ENCODE assay signal across 10 cellular contexts in the genomic region with DNA sequence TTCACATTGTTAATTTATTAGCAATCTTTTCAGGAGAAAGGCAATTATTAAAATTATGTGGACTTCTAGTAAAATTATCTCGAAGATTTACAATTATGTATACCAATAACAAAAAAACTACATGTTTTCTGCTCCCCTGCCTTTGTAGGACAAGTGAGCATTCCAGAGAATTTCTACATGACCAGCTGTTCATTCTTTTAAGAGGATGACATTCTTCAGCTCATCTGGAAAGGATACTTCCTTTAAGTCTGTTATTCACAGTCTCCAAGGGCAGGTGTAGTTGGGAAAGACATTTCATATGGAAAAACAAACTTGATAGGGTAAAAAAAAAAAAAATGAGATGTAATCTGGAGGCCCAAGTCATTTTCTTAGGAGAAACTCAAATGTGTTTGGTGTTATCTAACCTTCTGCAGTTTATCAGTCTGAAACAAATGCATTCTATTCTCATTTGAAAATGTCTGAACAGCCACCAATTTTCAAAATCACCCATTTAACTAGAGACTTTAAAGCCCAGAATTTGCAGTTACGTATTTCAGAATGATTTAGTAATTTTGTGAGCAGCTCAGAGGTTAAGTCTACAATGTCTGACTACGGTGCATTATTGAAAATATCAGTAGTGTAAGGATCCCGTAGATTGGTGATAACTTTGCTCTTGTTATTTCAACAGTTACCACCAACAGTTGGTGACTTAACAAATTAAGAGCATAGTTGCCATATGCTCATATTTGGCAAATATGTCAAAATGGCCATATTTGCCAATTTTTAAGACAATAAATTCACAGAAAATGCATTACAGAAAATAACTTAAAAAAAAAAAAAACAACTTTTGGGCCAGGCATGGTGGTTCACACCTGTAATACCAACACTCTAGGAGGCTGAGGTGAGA. TPM values are rescaled to one million over a fixed set of nuclear protein-coding genes. Genes with fewer than 3 reads are reported as not detected.
DNase-seq lines count a peak whose midpoint lies in the region; ATAC-seq and TF ChIP-seq lines count a peak whose summit lies in the region.
"Had no signal": no experiment of that assay in that cellular context is flagged by ENCODE, and none has a peak within 500 bp of the region (broad histone marks: within the 10 kb centered on the region; RNA-seq: fewer than 3 reads in every experiment).

No MANE protein-coding gene starts in this region.

- CTCF ChIA-PET in A673 (lab: Charles Lee) = interaction anchor here (0.6 to 0.7 kb wide), 2 partner anchors 508 to 524 kb away, joined by 3 to 8 read pairs; no protein-coding TSS in a partner anchor

- no TSS peak for BruUV-seq in A673 (replicated peaks; lab: Mats Ljungman, UMichigan)

- H3K36me3 ChIP-seq in H7 (replicated peaks; ENCODE audit: control insufficient read depth, insufficient read depth, low read length) = no peaks in the 10 kb centered on the region
- H3K36me3 ChIP-seq in gastrocnemius medialis = no peaks in the 10 kb centered on the region
- no peaks in the 10 kb centered on the region for H3K36me3 ChIP-seq in A673 (ENCODE audit: insufficient read depth, low read length, poor library complexity, severe bottlenecking)

- H3K9me3 ChIP-seq in T-helper 17 cell (ENCODE audit: control insufficient read depth, low read length, poor library complexity, severe bottlenecking) (no peaks in the 10 kb centered on the region), gastrocnemius medialis (no peaks in the 10 kb centered on the region), A673 (ENCODE audit: low read depth, low read length, poor library complexity, severe bottlenecking) (no peaks in the 10 kb centered on the region)

- ATAC-seq in T-helper 17 cell (no peak), gastrocnemius medialis (no peak), GM21367 (IDR thresholded peaks at IDR 0.05; ENCODE audit: unreplicated experiment) (no peak), HG02763 (IDR thresholded peaks at IDR 0.05; ENCODE audit: unreplicated experiment) (no peak)

- no peaks in the 10 kb centered on the region for H3K27me3 Mint-ChIP-seq in T-helper 17 cell

- in situ Hi-C loops in gastrocnemius medialis (cut with MboI; ENCODE audit: low sequenced_read_pairs in 4 of 4) = loop anchor here in 3 of 4 donors (10.0 to 25.0 kb wide), 3 partner anchors 496 to 646 kb away; a partner anchor contains a TSS

- peak overlapping the region; percentile 98 for H3K27ac Mint-ChIP-seq in T-helper 17 cell

- POLR2A ChIA-PET in A673 (lab: Charles Lee; ENCODE audit: low non-redundant PET) = no interaction called here

- intact Hi-C loops in gastrocnemius medialis (cut with DNase I; ENCODE audit: low total_unique reads) (loop anchor here (5.0 to 10.0 kb wide), 6 partner anchors 49 to 531 kb away; a partner anchor contains a TSS), A673 (cut with micrococcal nuclease; ENCODE audit: unreplicated experiment) (loop anchor here (5.0 to 10.0 kb wide), 4 partner anchors 86 to 699 kb away; a partner anchor contains a TSS)

- H3K27ac ChIP-seq in gastrocnemius medialis = peak overlapping the region; percentile 86 to 95 (median 92)
- H3K27ac ChIP-seq in A673 (ENCODE audit: low read depth, low read length, poor library complexity, severe bottlenecking) = no peak overlapping the region

- peak overlapping the region; percentile 94 for H3K4me3 Mint-ChIP-seq in T-helper 17 cell

- peaks cover 2% of the 10 kb centered on the region; the same call in 1 of the 2 replicates for H3K27me3 ChIP-seq in H7 (ENCODE audit: control insufficient read depth, insufficient read depth, low read length)
- H3K27me3 ChIP-seq in gastrocnemius medialis = peaks cover 0 to 24% (median 17%) of the 10 kb centered on the region in 3 donors
- H3K27me3 ChIP-seq in A673 (replicated peaks; ENCODE audit: insufficient read depth, low read depth, low read length, poor library complexity) = no peaks in the 10 kb centered on the region

- TF ChIP-seq CTCF in foreskin fibroblast (IDR thresholded peaks at IDR 0.05; ENCODE audit: low read depth, low read length) (no peak), gastrocnemius medialis (IDR thresholded peaks at IDR 0.05 in 4 of 5, conservative IDR thresholded peaks at IDR 0.05 in 1 of 5) (no peak), A673 (conservative IDR thresholded peaks at IDR 0.05; ENCODE audit: low read depth, low read length) (no peak)

- no peak for DNase-seq in H7
- DNase-seq in T-helper 17 cell = no peak
- peak in 1 of 2 donors; percentile 58 for DNase-seq in foreskin fibroblast
- DNase-seq in gastrocnemius medialis = no peak
- no peak for DNase-seq in A673 (ENCODE audit: low spot score)
- no peak for DNase-seq in DMS153 treated with DMSO at 0.1 percent for 48 hours (lab: John Stamatoyannopoulos, UW; ENCODE audit: unreplicated experiment)
- DNase-seq: activated gamma-delta T cell, NCI-H2029 treated with DMSO at 0.1 percent for 48 hours had no signal

- peaks cover 8 to 23% of the 10 kb centered on the region in 2 donors for H3K4me1 ChIP-seq in gastrocnemius medialis
- H3K4me1 ChIP-seq in A673 (ENCODE audit: insufficient read depth, low read length, poor library complexity, severe bottlenecking) = peaks cover 21% of the 10 kb centered on the region

- H3K4me3 ChIP-seq in H7 (ENCODE audit: insufficient read depth, low read depth, low read length) (peak overlapping the region; percentile 90; the same call in 1 of the 2 replicates), foreskin fibroblast (ENCODE audit: low read depth in 1 of 2, low read length in 2 of 2) (peak overlapping the region; percentile 90 to 93), gastrocnemius medialis (peak overlapping the region in 3 of 4 donors; percentile 77 to 86 (median 84)), A673 (ENCODE audit: low read depth, low read length, poor library complexity, severe bottlenecking) (no peak overlapping the region)

- TF ChIP-seq POLR2A in gastrocnemius medialis (IDR thresholded peaks at IDR 0.05) = no peak

- no peaks in the 10 kb centered on the region for H3K36me3 Mint-ChIP-seq in T-helper 17 cell (ENCODE audit: low read depth)

- peaks cover 35% of the 10 kb centered on the region for H3K4me1 Mint-ChIP-seq in T-helper 17 cell

RNA-seq across cellular contexts. Expression of a gene that starts 1.8 kb away (rescaled TPM):
- 16.4 and 19.7 TPM in 2 replicates for total RNA-seq in H7 (2014; rRNA removed; shearing (Covaris generic))
- total RNA-seq in T-helper 17 cell (10 to 100 TPM; 22.2 to 23.6 TPM), gastrocnemius medialis (10 to 100 TPM in 2 of 4 donors, 1 to 10 TPM in 2; 2.4 to 32.7 (median 7.9) TPM), A673 (2021) (3.4 and 4.9 TPM in 2 replicates)

RNA-seq across cellular contexts. Expression of a gene that starts 51.1 kb away (rescaled TPM):
- 219 and 326 TPM in 2 replicates for total RNA-seq in H7 (2014; rRNA removed; shearing (Covaris generic))
- total RNA-seq in T-helper 17 cell (100 to 1,000 TPM; 672 to 731 TPM), gastrocnemius medialis (100 to 1,000 TPM; 336 to 660 (median 421) TPM), A673 (2021) (801 and 837 TPM in 2 replicates)
